In genomic region chr14:51677276-51677675, GRCh38 we compare ENCODE assay signal across 14 cellular contexts. TPM values are rescaled to one million over a fixed set of nuclear protein-coding genes. Genes with fewer than 3 reads are reported as not detected.
A peak's percentile ranks its signal among the peaks of the same experiment; 100 is the strongest.
DNase-seq lines count a peak whose midpoint lies in the region; ATAC-seq and TF ChIP-seq lines count a peak whose summit lies in the region.
"Had no signal": no experiment of that assay in that cellular context is flagged by ENCODE, and none has a peak within 500 bp of the region (broad histone marks: within the 10 kb centered on the region; RNA-seq: fewer than 3 reads in every experiment).

No MANE protein-coding gene starts in this region.

- H3K9me3 Mint-ChIP-seq in neural crest cell = no peaks in the 10 kb centered on the region
- no peaks in the 10 kb centered on the region for H3K9me3 Mint-ChIP-seq in progenitor cell of endocrine pancreas (ENCODE audit: low read depth)

- peak overlapping the region; percentile 100 for H3K27ac ChIP-seq in SK-N-MC

- H3K4me3 ChIP-seq in SK-N-MC = peak overlapping the region; percentile 66
- H3K4me3 ChIP-seq: skin epidermis had no signal

- no peak for ATAC-seq in GM18517 (IDR thresholded peaks at IDR 0.05; ENCODE audit: unreplicated experiment)
- ATAC-seq in HG02973 (IDR thresholded peaks at IDR 0.05; ENCODE audit: unreplicated experiment) = no peak

- H3K9ac ChIP-seq in SK-N-MC (ENCODE audit: insufficient read length) = peak overlapping the region; percentile 86

- no peaks in the 10 kb centered on the region for H3K9me3 ChIP-seq in SK-N-MC (ENCODE audit: low read depth, low read length)

- TF ChIP-seq CTCF in neural crest cell (conservative IDR thresholded peaks at IDR 0.05) = no peak
- TF ChIP-seq CTCF in progenitor cell of endocrine pancreas (IDR thresholded peaks at IDR 0.05; ENCODE audit: unreplicated experiment) = no peak

- H3K27ac Mint-ChIP-seq in neural crest cell (ENCODE audit: unreplicated experiment) (peak overlapping the region; percentile 96), progenitor cell of endocrine pancreas (no peak overlapping the region)

- H3K36me3 ChIP-seq in SK-N-MC (ENCODE audit: insufficient read depth, low read length) = no peaks in the 10 kb centered on the region

- H3K36me3 Mint-ChIP-seq in neural crest cell (ENCODE audit: low read depth) (peaks cover 2% of the 10 kb centered on the region), progenitor cell of endocrine pancreas (ENCODE audit: insufficient read depth) (no peaks in the 10 kb centered on the region)
- H3K36me3 Mint-ChIP-seq: CD14-positive monocyte had no signal

- DNase-seq in Ammon's horn (ENCODE audit: low spot score) = peak; percentile 47
- peak; percentile 97 for DNase-seq in SK-N-MC (ENCODE audit: low read depth, low spot score)
- DNase-seq in fibroblast of peridontal ligament (ENCODE audit: extremely low read depth) = peak; percentile 95
- DNase-seq in neural crest cell (ENCODE audit: low read depth, low spot score) = no peak
- DNase-seq in D341Med (ENCODE audit: low spot score) = no peak
- no peak for DNase-seq in progenitor cell of endocrine pancreas (ENCODE audit: low spot score, unreplicated experiment)
- DNase-seq: activated CD4-positive, alpha-beta T cell treated with anti-CD3 and anti-CD28 coated beads for 4 hours; activated effector memory CD4-positive, alpha-beta T cell treated with anti-CD3 and anti-CD28 coated beads, Interleukin-2, amount 50 U/mL, for 16 hours; NCI-H1105 treated with DMSO at 0.1 percent for 48 hours; NCI-H748 treated with DMSO at 0.1 percent for 48 hours had no signal

- H3K27me3 Mint-ChIP-seq in neural crest cell (ENCODE audit: low read depth) = no peaks in the 10 kb centered on the region
- H3K27me3 Mint-ChIP-seq in progenitor cell of endocrine pancreas = no peaks in the 10 kb centered on the region

- H3K4me3 Mint-ChIP-seq in neural crest cell (no peak overlapping the region), progenitor cell of endocrine pancreas (ENCODE audit: low read depth) (no peak overlapping the region)
- H3K4me3 Mint-ChIP-seq: CD14-positive monocyte had no signal

- H3K4me1 Mint-ChIP-seq in neural crest cell (peaks cover 54% of the 10 kb centered on the region), progenitor cell of endocrine pancreas (ENCODE audit: low read depth) (peaks cover 14% of the 10 kb centered on the region)
- H3K4me1 Mint-ChIP-seq: CD14-positive monocyte had no signal

RNA-seq across cellular contexts. Expression of gene FRMD6, which starts 25.6 kb away (rescaled TPM):
- total RNA-seq in neural crest cell = 34.5 and 38.0 TPM in 2 replicates
- total RNA-seq in progenitor cell of endocrine pancreas = 40.7 and 45.8 TPM in 2 replicates

Comparison
In these comparisons a context has a peak if more than half of its experiments do, and no peak if none do; other contexts are left out.
1. DNase-seq: peak in Ammon's horn (single experiment), SK-N-MC (single experiment) and fibroblast of peridontal ligament (single experiment); none in neural crest cell (single experiment), D341Med (single experiment) and progenitor cell of endocrine pancreas (single experiment).